Comparison of ENCODE assay signal across 8 cellular contexts in the genomic region with DNA sequence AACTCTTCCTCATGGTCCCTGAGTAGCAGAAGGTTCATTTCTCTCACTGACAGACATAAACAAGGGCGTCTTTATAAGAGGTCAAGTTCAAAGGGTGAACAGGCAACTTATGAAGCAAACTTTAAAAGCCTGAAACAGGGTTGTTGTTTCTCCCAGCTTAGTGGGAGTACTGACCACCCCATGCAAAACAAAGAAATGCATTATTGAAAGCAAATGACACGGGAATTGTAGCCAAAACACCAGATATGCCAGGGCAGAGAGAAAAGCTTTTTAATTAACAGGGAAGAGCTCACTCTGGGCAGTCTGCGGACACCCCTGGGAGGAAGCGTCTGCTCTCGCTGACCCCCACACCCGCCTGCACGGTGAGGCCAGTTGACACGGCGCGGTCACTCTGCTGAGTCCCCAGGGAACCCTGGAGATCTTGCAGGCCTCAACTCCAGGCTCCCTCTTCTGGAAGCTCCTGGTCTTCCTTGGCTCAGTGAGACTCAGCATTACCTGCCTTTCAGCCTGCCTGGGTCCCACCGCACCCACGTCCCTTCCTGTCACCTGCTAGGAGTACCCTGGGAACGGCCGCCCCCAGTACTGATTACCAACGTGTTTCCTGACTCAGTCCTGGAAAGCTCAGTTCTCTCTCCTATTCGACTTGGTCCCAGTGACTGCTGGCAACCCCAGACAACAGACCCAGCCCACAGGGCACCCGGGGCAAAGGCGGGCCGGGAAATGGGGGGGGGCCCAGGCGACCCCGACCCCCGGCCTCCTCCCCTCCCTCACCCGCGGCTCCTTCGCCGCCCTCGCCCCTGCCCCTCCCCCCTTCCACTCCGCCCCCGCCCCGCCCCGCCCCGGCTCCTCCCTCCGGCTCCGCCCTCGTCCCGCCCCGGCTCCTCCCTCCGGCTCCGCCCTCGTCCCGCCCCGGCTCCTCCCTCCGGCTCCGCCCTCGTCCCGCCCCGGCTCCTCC. TPM values are rescaled to one million over a fixed set of nuclear protein-coding genes. Genes with fewer than 3 reads are reported as not detected.
DNase-seq lines count a peak whose midpoint lies in the region; ATAC-seq and TF ChIP-seq lines count a peak whose summit lies in the region.

No MANE protein-coding gene starts in this region.

- H3K4me2 ChIP-seq in DND-41 (ENCODE audit: insufficient read depth, low read length): peak overlapping the region; percentile 54

- peak; percentile 46 for TF ChIP-seq CTCF in DND-41 (IDR thresholded peaks at IDR 0.05; ENCODE audit: borderline replicate concordance, extremely low read depth, low read length, poor library complexity, severe bottlenecking)
- peak; percentile 42 for TF ChIP-seq CTCF in kidney epithelial cell (IDR thresholded peaks at IDR 0.05; ENCODE audit: insufficient read depth, low read length, poor library complexity, severe bottlenecking)

- H3K27me3 ChIP-seq in DND-41 (ENCODE audit: insufficient read depth, low read length, poor library complexity): no peaks in the 10 kb centered on the region
- H3K27me3 ChIP-seq in kidney epithelial cell (ENCODE audit: control insufficient read depth, insufficient read depth, low read length): peaks cover 7% of the 10 kb centered on the region

- no peak overlapping the region for H2AFZ ChIP-seq in DND-41 (ENCODE audit: low read depth, low read length)

- DNase-seq in DND-41 (peak; percentile 57), Kasumi-1 (lab: John Stamatoyannopoulos, UW) (peak; percentile 30 to 34), dedifferentiated amniotic fluid mesenchymal stem cell (ENCODE audit: extremely low spot score) (peak; percentile 28), kidney epithelial cell (ENCODE audit: low read depth) (peak; percentile 25)
- DNase-seq in stimulated activated CD8-positive, alpha-beta memory T cell treated with anti-CD3 and anti-CD28 coated beads, Interleukin-15, amount 100 ng/mL, for 4 hours (ENCODE audit: low read depth in 2 of 2): peak; percentile 8 to 26

- peak overlapping the region; percentile 16 for H3K9ac ChIP-seq in DND-41 (ENCODE audit: low read depth, low read length)

- H3K79me2 ChIP-seq in DND-41 (ENCODE audit: insufficient read depth, low read length): no peaks in the 10 kb centered on the region

- peaks cover 12% of the 10 kb centered on the region for H4K20me1 ChIP-seq in DND-41 (ENCODE audit: insufficient read depth, low read length)

- H3K4me3 ChIP-seq in DND-41 (ENCODE audit: low read depth in 1 of 2, low read length in 2 of 2) (peak overlapping the region in 1 of 2 experiments; percentile 40; a peak in 2 of 4 replicates), kidney epithelial cell (ENCODE audit: low read depth, low read length) (peak overlapping the region; percentile 39)

- no peaks in the 10 kb centered on the region for H3K9me3 ChIP-seq in DND-41 (ENCODE audit: insufficient read depth, low read length, severe bottlenecking)

- peak overlapping the region; percentile 1; the same call in 1 of the 2 replicates for H3K27ac ChIP-seq in DND-41 (ENCODE audit: low read length)

- peaks cover 22% of the 10 kb centered on the region for H3K4me1 ChIP-seq in DND-41 (ENCODE audit: insufficient read depth, low read length)

- ATAC-seq in DND-41 (ENCODE audit: insufficient read depth, low read depth): peak; percentile 17; the same call in 1 of the 3 replicates
- ATAC-seq in SK-N-SH treated with all-trans-retinoic acid at 6 μM for 48 hours: peak; percentile 45
- ATAC-seq in GM21737 (IDR thresholded peaks at IDR 0.05; ENCODE audit: unreplicated experiment): no peak
- no peak for ATAC-seq in HG03432 (IDR thresholded peaks at IDR 0.05; ENCODE audit: unreplicated experiment)

- H3K36me3 ChIP-seq in DND-41 (ENCODE audit: insufficient read depth, low read length) (peaks cover 26% of the 10 kb centered on the region), kidney epithelial cell (ENCODE audit: control insufficient read depth, insufficient read depth, low read length) (no peaks in the 10 kb centered on the region)

TF ChIP-seq in SK-N-SH treated with all-trans-retinoic acid at 6 μM for 48 hours, 23 proteins besides CTCF, POLR2A, EP300 and RAD21 (continues in another document):
- TF ChIP-seq PPARA (CRISPR knock-in tag; IDR thresholded peaks at IDR 0.05; ENCODE audit: borderline replicate concordance): no peak
- no peak for TF ChIP-seq ZFP30 (CRISPR knock-in tag; IDR thresholded peaks at IDR 0.05)
- TF ChIP-seq CSDC2 (CRISPR knock-in tag; IDR thresholded peaks at IDR 0.05): no peak
- no peak for TF ChIP-seq CSRNP3 (CRISPR knock-in tag; IDR thresholded peaks at IDR 0.05)
- TF ChIP-seq OSR1 (CRISPR knock-in tag; IDR thresholded peaks at IDR 0.05): no peak
- TF ChIP-seq CREB5 (CRISPR knock-in tag; IDR thresholded peaks at IDR 0.05; ENCODE audit: low read depth): no peak
- no peak for TF ChIP-seq ZNF70 (CRISPR knock-in tag; IDR thresholded peaks at IDR 0.05)
- TF ChIP-seq ZFP3 (CRISPR knock-in tag; IDR thresholded peaks at IDR 0.05): no peak
- no peak for TF ChIP-seq SNAI2 (CRISPR knock-in tag; IDR thresholded peaks at IDR 0.05)
- TF ChIP-seq TCF4 (CRISPR knock-in tag; IDR thresholded peaks at IDR 0.05; ENCODE audit: borderline replicate concordance): no peak
- TF ChIP-seq, protein P1, sequence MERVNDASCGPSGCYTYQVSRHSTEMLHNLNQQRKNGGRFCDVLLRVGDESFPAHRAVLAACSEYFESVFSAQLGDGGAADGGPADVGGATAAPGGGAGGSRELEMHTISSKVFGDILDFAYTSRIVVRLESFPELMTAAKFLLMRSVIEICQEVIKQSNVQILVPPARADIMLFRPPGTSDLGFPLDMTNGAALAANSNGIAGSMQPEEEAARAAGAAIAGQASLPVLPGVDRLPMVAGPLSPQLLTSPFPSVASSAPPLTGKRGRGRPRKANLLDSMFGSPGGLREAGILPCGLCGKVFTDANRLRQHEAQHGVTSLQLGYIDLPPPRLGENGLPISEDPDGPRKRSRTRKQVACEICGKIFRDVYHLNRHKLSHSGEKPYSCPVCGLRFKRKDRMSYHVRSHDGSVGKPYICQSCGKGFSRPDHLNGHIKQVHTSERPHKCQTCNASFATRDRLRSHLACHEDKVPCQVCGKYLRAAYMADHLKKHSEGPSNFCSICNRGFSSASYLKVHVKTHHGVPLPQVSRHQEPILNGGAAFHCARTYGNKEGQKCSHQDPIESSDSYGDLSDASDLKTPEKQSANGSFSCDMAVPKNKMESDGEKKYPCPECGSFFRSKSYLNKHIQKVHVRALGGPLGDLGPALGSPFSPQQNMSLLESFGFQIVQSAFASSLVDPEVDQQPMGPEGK (CRISPR knock-in tag; IDR thresholded peaks at IDR 0.05; ENCODE audit: borderline replicate concordance): no peak
- TF ChIP-seq RARB (CRISPR knock-in tag; IDR thresholded peaks at IDR 0.05): no peak
- TF ChIP-seq GLIS3 (CRISPR knock-in tag; IDR thresholded peaks at IDR 0.05): no peak
- TF ChIP-seq ZNF8 (CRISPR knock-in tag; IDR thresholded peaks at IDR 0.05): no peak
- TF ChIP-seq BACH2 (CRISPR knock-in tag; IDR thresholded peaks at IDR 0.05; ENCODE audit: borderline replicate concordance): no peak
- TF ChIP-seq ZC3H10 (CRISPR knock-in tag; IDR thresholded peaks at IDR 0.05): no peak

RNA-seq across cellular contexts. Expression of gene CFAP410, which starts 1.0 kb away (rescaled TPM):
- 20.2 and 27.0 TPM in 2 replicates for total RNA-seq in kidney epithelial cell

RNA-seq across cellular contexts. Expression of gene TRPM2, which starts 15.2 kb away (rescaled TPM):
- total RNA-seq in kidney epithelial cell: 2.8 and 2.9 TPM in 2 replicates

RNA-seq across cellular contexts. Expression of gene PFKL, which starts 38.4 kb away (rescaled TPM):
- 75.8 and 89.9 TPM in 2 replicates for total RNA-seq in kidney epithelial cell

RNA-seq across cellular contexts. Expression of gene AIRE, which starts 52.5 kb away (rescaled TPM):
- total RNA-seq in kidney epithelial cell: 0.17 TPM in 1 of 2 replicates, not detected in the other

Comparison
In these comparisons a context has a peak if more than half of its experiments do, and no peak if none do; other contexts are left out.
1. ATAC-seq: peak in DND-41 (single experiment) and SK-N-SH treated with all-trans-retinoic acid at 6 μM for 48 hours (single experiment); none in GM21737 (single experiment) and HG03432 (single experiment).
2. Peak in every context shown above with its lines, with median percentiles within 50 percentile points of each other: DNase-seq.